Comparison of ENCODE assay signal across 8 cellular contexts in genomic region chr17:29587591-29587990, GRCh38. TPM values are rescaled to one million over a fixed set of nuclear protein-coding genes. Genes with fewer than 3 reads are reported as not detected.
DNase-seq lines count a peak whose midpoint lies in the region; ATAC-seq and TF ChIP-seq lines count a peak whose summit lies in the region.

No MANE protein-coding gene starts in this region.

- H3K4me3 ChIP-seq in SK-N-SH (ENCODE audit: low read depth in 2 of 2, low read length in 1 of 2) (peak overlapping the region; percentile 89 to 91), gastroesophageal sphincter (peak overlapping the region in 1 of 2 donors; percentile 89)

- TF ChIP-seq CTCF in SK-N-SH (IDR thresholded peaks at IDR 0.05): no peak
- TF ChIP-seq CTCF in gastroesophageal sphincter (IDR thresholded peaks at IDR 0.05): no peak

- H3K27me3 ChIP-seq in SK-N-SH (ENCODE audit: insufficient read depth): no peaks in the 10 kb centered on the region
- no peaks in the 10 kb centered on the region for H3K27me3 ChIP-seq in gastroesophageal sphincter

- POLR2A ChIA-PET in SK-N-SH (lab: Yijun Ruan, JAX): interaction anchor here (1.6 kb wide), 1 partner anchor 11 kb away, joined by 6 read pairs; no protein-coding TSS in a partner anchor
- POLR2A ChIA-PET in activated CD4-positive, alpha-beta memory T cell treated with anti-CD3 and anti-CD28 coated beads, Interleukin-2, amount 10 ng/mL, durations not matched to agents 7 days and 5 days (lab: Charles Lee): interaction anchor here (1.0 to 4.9 kb wide), 5 partner anchors 18 to 343 kb away, joined by 5 to 61 read pairs (median 8); partner anchors contain the start of genes ABHD15, SSH2 and TP53I13

- TF ChIP-seq RAD21 in SK-N-SH (IDR thresholded peaks at IDR 0.05; ENCODE audit: low read length): no peak

- ATAC-seq in SK-N-SH treated with all-trans-retinoic acid at 6 μM for 48 hours: no peak
- ATAC-seq in gastroesophageal sphincter: no peak
- ATAC-seq in stimulated activated memory B cell treated with anti-CD40 and anti-IgM and Interleukin-4, amounts not matched to agents 10 μg/mL and 1 μg/mL and 100 μg/mL, for 72 hours: no peak
- ATAC-seq in HG02884 (IDR thresholded peaks at IDR 0.05; ENCODE audit: unreplicated experiment): no peak

- H3K4me1 Mint-ChIP-seq in activated CD4-positive, alpha-beta memory T cell treated with anti-CD3 and anti-CD28 coated beads, Interleukin-2, amount 10 ng/mL, durations not matched to agents 7 days and 5 days: peaks cover 77% of the 10 kb centered on the region
- H3K4me1 Mint-ChIP-seq in stimulated activated memory B cell treated with anti-CD40 and anti-IgM and Interleukin-4, amounts not matched to agents 10 μg/mL and 1 μg/mL and 100 μg/mL, for 72 hours: peaks cover 80% of the 10 kb centered on the region

- CTCF ChIA-PET in SK-N-SH (lab: Yijun Ruan, JAX): interaction anchor here (0.8 to 12.7 kb wide), 7 partner anchors 9 to 505 kb away, joined by 4 to 166 read pairs (median 4); partner anchors contain the start of genes ABHD15 and TP53I13
- CTCF ChIA-PET in activated CD4-positive, alpha-beta memory T cell treated with anti-CD3 and anti-CD28 coated beads, Interleukin-2, amount 10 ng/mL, durations not matched to agents 7 days and 5 days (lab: Charles Lee): interaction anchor here (1.0 to 3.1 kb wide), 7 partner anchors 8 to 192 kb away, joined by 3 to 19 read pairs (median 6); no protein-coding TSS in a partner anchor

- H3K9me3 ChIP-seq in SK-N-SH (no peaks in the 10 kb centered on the region), gastroesophageal sphincter (no peaks in the 10 kb centered on the region)

- peak overlapping the region; percentile 99 for H3K4me2 ChIP-seq in SK-N-SH

- peaks cover 62% of the 10 kb centered on the region for H4K20me1 ChIP-seq in SK-N-SH (ENCODE audit: insufficient read depth)

- H3K9ac ChIP-seq in SK-N-SH: peak overlapping the region; percentile 80; the same call in 1 of the 2 replicates

- H3K79me2 ChIP-seq in SK-N-SH (ENCODE audit: insufficient read depth): peaks cover 64% of the 10 kb centered on the region

- TF ChIP-seq POLR2A in gastroesophageal sphincter (IDR thresholded peaks at IDR 0.05): no peak

- no peak for DNase-seq in SK-N-SH
- DNase-seq in activated CD4-positive, alpha-beta memory T cell treated with anti-CD3 and anti-CD28 coated beads, Interleukin-2, amount 10 ng/mL, durations not matched to agents 7 days and 5 days: no peak
- DNase-seq in iPS-NIHi11 (ENCODE audit: low spot score): no peak
- no peak for DNase-seq in H4 (ENCODE audit: low spot score)

- H3K36me3 ChIP-seq in SK-N-SH (replicated peaks in 1 of 2; ENCODE audit: control insufficient read depth in 1 of 2, insufficient read depth in 2 of 2, low read length in 1 of 2): peaks cover 0 to 10% of the 10 kb centered on the region in 2 experiments
- H3K36me3 ChIP-seq in gastroesophageal sphincter: peaks cover 0 to 13% of the 10 kb centered on the region in 2 donors

- H3K9me2 ChIP-seq in SK-N-SH: no peaks in the 10 kb centered on the region

- H3K27ac ChIP-seq in SK-N-SH (ENCODE audit: low read depth in 2 of 2, low read length in 1 of 2) (no peak overlapping the region; a peak in 1 of 4 replicates), gastroesophageal sphincter (peak overlapping the region in 3 of 4 donors; percentile 89 to 98 (median 90))

- no peaks in the 10 kb centered on the region for H3K27me3 Mint-ChIP-seq in activated CD4-positive, alpha-beta memory T cell treated with anti-CD3 and anti-CD28 coated beads, Interleukin-2, amount 10 ng/mL, durations not matched to agents 7 days and 5 days
- no peaks in the 10 kb centered on the region for H3K27me3 Mint-ChIP-seq in stimulated activated memory B cell treated with anti-CD40 and anti-IgM and Interleukin-4, amounts not matched to agents 10 μg/mL and 1 μg/mL and 100 μg/mL, for 72 hours

- TF ChIP-seq EP300 in SK-N-SH (IDR thresholded peaks at IDR 0.05; ENCODE audit: borderline replicate concordance in 1 of 2, low read depth in 1 of 2, low read length in 1 of 2) (no peak), gastroesophageal sphincter (IDR thresholded peaks at IDR 0.05) (no peak)

- no peaks in the 10 kb centered on the region for H3K9me3 Mint-ChIP-seq in activated CD4-positive, alpha-beta memory T cell treated with anti-CD3 and anti-CD28 coated beads, Interleukin-2, amount 10 ng/mL, durations not matched to agents 7 days and 5 days
- no peaks in the 10 kb centered on the region for H3K9me3 Mint-ChIP-seq in stimulated activated memory B cell treated with anti-CD40 and anti-IgM and Interleukin-4, amounts not matched to agents 10 μg/mL and 1 μg/mL and 100 μg/mL, for 72 hours

- WGBS in SK-N-SH (ENCODE audit: low lambda C conversion rate): 89% methylated on average over 5 of the region's 6 CpGs
- WGBS in gastroesophageal sphincter (ENCODE audit: low coverage in 1 of 2), 2 donors: 80% methylated on average over 1 of the region's 6 CpGs; no CpG with 5 or more reads in 1 of the 2 donors

- H2AFZ ChIP-seq in SK-N-SH (ENCODE audit: low read depth): no peak overlapping the region

- H3K27ac Mint-ChIP-seq in activated CD4-positive, alpha-beta memory T cell treated with anti-CD3 and anti-CD28 coated beads, Interleukin-2, amount 10 ng/mL, durations not matched to agents 7 days and 5 days: peak overlapping the region; percentile 44
- H3K27ac Mint-ChIP-seq in stimulated activated memory B cell treated with anti-CD40 and anti-IgM and Interleukin-4, amounts not matched to agents 10 μg/mL and 1 μg/mL and 100 μg/mL, for 72 hours: peak overlapping the region; percentile 75

- peak overlapping the region; percentile 97 for H3K4me3 Mint-ChIP-seq in activated CD4-positive, alpha-beta memory T cell treated with anti-CD3 and anti-CD28 coated beads, Interleukin-2, amount 10 ng/mL, durations not matched to agents 7 days and 5 days
- peak overlapping the region; percentile 91 for H3K4me3 Mint-ChIP-seq in stimulated activated memory B cell treated with anti-CD40 and anti-IgM and Interleukin-4, amounts not matched to agents 10 μg/mL and 1 μg/mL and 100 μg/mL, for 72 hours

- H3K4me1 ChIP-seq in SK-N-SH (ENCODE audit: control insufficient read depth in 1 of 2, insufficient read depth in 2 of 2, low read depth in 1 of 2, low read length in 1 of 2): peaks cover 38 to 66% of the 10 kb centered on the region in 2 experiments
- H3K4me1 ChIP-seq in gastroesophageal sphincter: peaks cover 0 to 92% (median 63%) of the 10 kb centered on the region in 3 donors

- peaks cover 12% of the 10 kb centered on the region for H3K36me3 Mint-ChIP-seq in activated CD4-positive, alpha-beta memory T cell treated with anti-CD3 and anti-CD28 coated beads, Interleukin-2, amount 10 ng/mL, durations not matched to agents 7 days and 5 days (ENCODE audit: low read depth)
- H3K36me3 Mint-ChIP-seq in stimulated activated memory B cell treated with anti-CD40 and anti-IgM and Interleukin-4, amounts not matched to agents 10 μg/mL and 1 μg/mL and 100 μg/mL, for 72 hours: peaks cover 7% of the 10 kb centered on the region

- H3F3A ChIP-seq in SK-N-SH (replicated peaks; ENCODE audit: insufficient read depth): peaks cover 26% of the 10 kb centered on the region

TF ChIP-seq in SK-N-SH, 30 proteins besides CTCF, POLR2A, EP300 and RAD21 (continues in another document):
- no peak for TF ChIP-seq TEAD4 (IDR thresholded peaks at IDR 0.05; ENCODE audit: borderline replicate concordance, insufficient read depth)
- TF ChIP-seq NFIC (IDR thresholded peaks at IDR 0.05; ENCODE audit: borderline replicate concordance): no peak

TF ChIP-seq in SK-N-SH treated with all-trans-retinoic acid at 6 μM for 48 hours, 23 proteins besides CTCF, POLR2A, EP300 and RAD21 (continues in another document):
- TF ChIP-seq TCF4 (CRISPR knock-in tag; IDR thresholded peaks at IDR 0.05; ENCODE audit: borderline replicate concordance) (no peak), PPARA (CRISPR knock-in tag; IDR thresholded peaks at IDR 0.05; ENCODE audit: borderline replicate concordance) (no peak), CSDC2 (CRISPR knock-in tag; IDR thresholded peaks at IDR 0.05) (no peak)

RNA-seq across cellular contexts. Expression of gene GIT1, which starts 1.9 kb away (rescaled TPM):
- 39.4 and 42.9 TPM in 2 replicates for polyA plus RNA-seq in SK-N-SH (2012; rRNA removed)
- polyA plus RNA-seq in SK-N-SH (2012; cell fraction: cytosol; rRNA removed): 21.6 and 27.8 TPM in 2 replicates
- polyA plus RNA-seq in SK-N-SH (2012; cell fraction: nucleus; rRNA removed): 92.1 and 131 TPM in 2 replicates
- 10 to 100 TPM; 76.6 to 80.4 TPM for total RNA-seq in activated CD4-positive, alpha-beta memory T cell treated with anti-CD3 and anti-CD28 coated beads, Interleukin-2, amount 10 ng/mL, durations not matched to agents 7 days and 5 days
- 10 to 100 TPM; 30.4 to 47.8 (median 35.8) TPM for total RNA-seq in gastroesophageal sphincter
- total RNA-seq in H4 (2014; rRNA removed; shearing (Covaris generic)): 10.8 and 11.7 TPM in 2 replicates

RNA-seq across cellular contexts. Expression of gene ANKRD13B, which starts 5.3 kb away (rescaled TPM):
- 14.0 and 16.1 TPM in 2 replicates for polyA plus RNA-seq in SK-N-SH (2012; rRNA removed)
- 4.1 and 9.1 TPM in 2 replicates for polyA plus RNA-seq in SK-N-SH (2012; cell fraction: cytosol; rRNA removed)
- polyA plus RNA-seq in SK-N-SH (2012; cell fraction: nucleus; rRNA removed): 90.2 and 139 TPM in 2 replicates
- total RNA-seq in activated CD4-positive, alpha-beta memory T cell treated with anti-CD3 and anti-CD28 coated beads, Interleukin-2, amount 10 ng/mL, durations not matched to agents 7 days and 5 days: 10 to 100 TPM; 11.3 to 13.6 TPM
- total RNA-seq in gastroesophageal sphincter: 10 to 100 TPM in 2 of 4 donors, 1 to 10 TPM in 2; 4.4 to 22.8 (median 10.0) TPM
- total RNA-seq in H4 (2014; rRNA removed; shearing (Covaris generic)): 2.9 and 3.8 TPM in 2 replicates

RNA-seq across cellular contexts. Expression of gene TP53I13, which starts 19.1 kb away (rescaled TPM):
- polyA plus RNA-seq in SK-N-SH (2012; rRNA removed): 39.2 and 45.3 TPM in 2 replicates
- 15.7 and 27.4 TPM in 2 replicates for polyA plus RNA-seq in SK-N-SH (2012; cell fraction: cytosol; rRNA removed)
- 130 and 165 TPM in 2 replicates for polyA plus RNA-seq in SK-N-SH (2012; cell fraction: nucleus; rRNA removed)
- total RNA-seq in activated CD4-positive, alpha-beta memory T cell treated with anti-CD3 and anti-CD28 coated beads, Interleukin-2, amount 10 ng/mL, durations not matched to agents 7 days and 5 days: 100 to 1,000 TPM; 112 to 118 TPM
- total RNA-seq in gastroesophageal sphincter: 10 to 100 TPM; 41.5 to 57.3 (median 52.1) TPM
- 16.0 and 23.3 TPM in 2 replicates for total RNA-seq in H4 (2014; rRNA removed; shearing (Covaris generic))

RNA-seq across cellular contexts. Expression of gene ABHD15, which starts 20.8 kb away (rescaled TPM):
- 6.3 and 7.0 TPM in 2 replicates for polyA plus RNA-seq in SK-N-SH (2012; rRNA removed)
- 4.4 and 6.0 TPM in 2 replicates for polyA plus RNA-seq in SK-N-SH (2012; cell fraction: cytosol; rRNA removed)
- polyA plus RNA-seq in SK-N-SH (2012; cell fraction: nucleus; rRNA removed): 5.7 and 6.0 TPM in 2 replicates
- total RNA-seq in activated CD4-positive, alpha-beta memory T cell treated with anti-CD3 and anti-CD28 coated beads, Interleukin-2, amount 10 ng/mL, durations not matched to agents 7 days and 5 days: 10 to 100 TPM; 18.5 to 19.3 TPM
- total RNA-seq in gastroesophageal sphincter: 10 to 100 TPM in 3 of 4 donors, 1 to 10 TPM in 1; 5.4 to 12.6 (median 11.1) TPM
- total RNA-seq in H4 (2014; rRNA removed; shearing (Covaris generic)): 6.2 and 8.6 TPM in 2 replicates

RNA-seq across cellular contexts. Expression of gene CORO6, which starts 35.1 kb away (rescaled TPM):
- 18.4 and 28.1 TPM in 2 replicates for polyA plus RNA-seq in SK-N-SH (2012; rRNA removed)
- polyA plus RNA-seq in SK-N-SH (2012; cell fraction: cytosol; rRNA removed): 2.0 and 5.5 TPM in 2 replicates
- polyA plus RNA-seq in SK-N-SH (2012; cell fraction: nucleus; rRNA removed): 212 and 229 TPM in 2 replicates
- total RNA-seq in activated CD4-positive, alpha-beta memory T cell treated with anti-CD3 and anti-CD28 coated beads, Interleukin-2, amount 10 ng/mL, durations not matched to agents 7 days and 5 days: 1 to 10 TPM; 5.3 to 5.6 TPM
- 100 to 1,000 TPM in 1 of 4 donors, 10 to 100 TPM in 3; 18.1 to 138 (median 39.4) TPM for total RNA-seq in gastroesophageal sphincter
- total RNA-seq in H4 (2014; rRNA removed; shearing (Covaris generic)): 0.14 and 1.2 TPM in 2 replicates

Comparison
In these comparisons a context has a peak if more than half of its experiments do, and no peak if none do; other contexts are left out.
1. H3K27ac ChIP-seq: peak in gastroesophageal sphincter (3 of 4); none in SK-N-SH (0 of 2).